In the genomic region with DNA sequence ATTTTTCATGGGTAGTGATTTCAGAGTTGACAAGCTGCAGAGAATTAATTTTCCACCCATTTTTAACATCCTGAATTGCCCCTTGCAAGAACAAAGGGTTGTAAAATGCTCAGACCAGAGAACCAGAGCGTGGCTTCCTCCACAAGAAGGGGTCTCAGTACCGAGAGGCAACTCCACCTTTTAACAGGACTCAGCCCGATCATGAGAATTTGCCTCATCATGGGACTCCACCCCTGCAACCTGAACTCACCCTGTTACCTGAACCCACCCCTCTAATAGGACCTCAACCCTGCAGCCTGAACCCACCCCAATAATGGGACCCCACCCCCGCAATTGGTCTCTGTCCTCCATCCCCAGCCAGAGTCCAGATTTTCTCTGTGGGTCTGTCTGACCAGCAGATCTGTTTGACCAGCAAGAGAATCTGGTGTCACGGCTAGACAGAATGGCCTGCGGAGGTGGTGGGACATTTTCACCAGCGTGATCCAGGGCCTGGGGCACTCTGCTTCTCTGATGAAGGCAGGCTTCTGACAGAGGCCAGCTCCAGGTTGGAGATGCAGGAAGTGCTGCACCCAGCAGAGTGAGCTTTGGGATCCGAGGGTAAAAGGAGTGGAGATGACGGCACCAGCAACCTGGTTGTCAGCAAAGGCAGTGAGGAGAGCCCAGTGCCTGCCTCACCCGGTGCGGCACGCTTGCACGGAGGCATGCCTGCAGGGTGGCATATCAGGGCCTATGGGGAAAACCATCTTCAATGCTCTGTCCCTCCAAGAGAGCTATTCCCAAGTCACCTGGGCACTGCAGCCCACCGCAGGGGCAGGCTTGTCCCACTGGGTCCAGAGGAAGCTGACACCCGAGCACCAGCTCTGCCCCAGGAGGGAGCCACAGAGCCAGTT, we compare ENCODE assay signal across 24 cellular contexts.
DNase-seq lines count a peak whose midpoint lies in the region; ATAC-seq, FAIRE-seq and TF ChIP-seq lines count a peak whose summit lies in the region.
"Had no signal": no experiment of that assay in that cellular context is flagged by ENCODE, and none has a peak within 500 bp of the region (broad histone marks: within the 10 kb centered on the region; RNA-seq: fewer than 3 reads in every experiment).

No MANE protein-coding gene starts in this region.

- no peak overlapping the region for H3K56ac ChIP-seq in H1 (replicated peaks; ENCODE audit: insufficient read length, low read depth, low read length)

- H3K23ac ChIP-seq in H1 (ENCODE audit: insufficient read length) (no peak overlapping the region), neuronal stem cell (ENCODE audit: low read depth, low read length, poor library complexity) (peak overlapping the region; percentile 59)

- no peak overlapping the region for H3K4me3 ChIP-seq in H1 (ENCODE audit: extremely low read depth in 1 of 4, insufficient read depth in 2 of 4, low read depth in 3 of 4, low read length in 4 of 4)
- peak overlapping the region in 1 of 2 donors; percentile 40 for H3K4me3 ChIP-seq in neuronal stem cell (ENCODE audit: low read length in 2 of 2)
- no peak overlapping the region for H3K4me3 ChIP-seq in stomach
- H3K4me3 ChIP-seq in upper lobe of right lung, result no peak overlapping the region
- H3K4me3 ChIP-seq: MG63 had no signal

- H2BK5ac ChIP-seq in H1 (ENCODE audit: low read depth, low read length) (no peak overlapping the region), neuronal stem cell (ENCODE audit: low read length) (no peak overlapping the region)

- H3K4me2 ChIP-seq in H1 (ENCODE audit: insufficient read depth in 1 of 2, low read depth in 2 of 2, low read length in 2 of 2) (no peak overlapping the region), neuronal stem cell (ENCODE audit: insufficient read depth, low read length, poor library complexity, severe bottlenecking) (no peak overlapping the region)

- WGBS in H1 (ENCODE audit: extremely low coverage in 1 of 2, insufficient coverage in 1 of 2, insufficient read length in 1 of 2, insufficient replicate concordance in 2 of 2, low coverage in 1 of 2, low lambda C conversion rate in 2 of 2, missing lambda C conversion rate in 1 of 2), 2 experiments, result 95% methylated on average over 15 of the region's 15 CpGs; no CpG with 5 or more reads in 1 of the 2 experiments
- WGBS in neuronal stem cell (ENCODE audit: extremely low coverage in 2 of 2, insufficient read length in 2 of 2, insufficient replicate concordance in 1 of 2), 2 donors, result no CpG with 5 or more reads among the region's 15 CpGs
- 70 to 78% (median 75%) methylated on average over 11 to 15 of the region's 15 CpGs for WGBS in stomach, 5 donors

- no peak for FAIRE-seq in H1 (lab: Jason Lieb, UNC)
- FAIRE-seq: GM12892, GM18507 had no signal

- H4K91ac ChIP-seq in H1 (replicated peaks; ENCODE audit: insufficient read length, low read length) (peak overlapping the region; percentile 9), neuronal stem cell (ENCODE audit: low read depth, low read length, poor library complexity) (no peak overlapping the region)

- H3K4me1 ChIP-seq in H1 (replicated peaks in 1 of 4; ENCODE audit: control insufficient read depth in 3 of 4, insufficient read depth in 4 of 4, low read length in 3 of 4), result peaks cover 0 to 2% (median 0%) of the 10 kb centered on the region in 4 experiments; a peak in 1 of 7 replicates
- peaks cover 0 to 11% of the 10 kb centered on the region in 2 donors for H3K4me1 ChIP-seq in neuronal stem cell (ENCODE audit: control insufficient read depth in 2 of 2, insufficient read depth in 1 of 2, low read depth in 1 of 2, low read length in 2 of 2)
- H3K4me1 ChIP-seq in stomach, result peaks cover 0 to 6% (median 0%) of the 10 kb centered on the region in 4 donors
- no peaks in the 10 kb centered on the region for H3K4me1 ChIP-seq in upper lobe of right lung

- H2BK12ac ChIP-seq in H1 (ENCODE audit: low read depth, low read length) (no peak overlapping the region), neuronal stem cell (ENCODE audit: low read length) (no peak overlapping the region)

- H3K79me1 ChIP-seq in H1 (ENCODE audit: low read depth, low read length) (peaks cover 1% of the 10 kb centered on the region; the same call in 1 of the 2 replicates), neuronal stem cell (ENCODE audit: low read depth, low read length) (no peaks in the 10 kb centered on the region)

- H3K9ac ChIP-seq in H1 (replicated peaks in 1 of 4; ENCODE audit: extremely low read depth in 1 of 4, low read depth in 3 of 4, low read length in 3 of 4), result no peak overlapping the region
- H3K9ac ChIP-seq in neuronal stem cell (ENCODE audit: low read depth, low read length, poor library complexity), result peak overlapping the region; percentile 12

- POLR2A ChIA-PET in H1 (lab: Charles Lee; ENCODE audit: partially characterized antibody), result no interaction called here

- H2AFZ ChIP-seq in H1 (ENCODE audit: low read length) (no peak overlapping the region), neuronal stem cell (ENCODE audit: low read length) (no peak overlapping the region)

- TF ChIP-seq RAD21 in H1 (IDR thresholded peaks at IDR 0.05 in 1 of 2, conservative IDR thresholded peaks at IDR 0.05 in 1 of 2; ENCODE audit: low read depth in 2 of 2, low read length in 2 of 2), result no peak

- H3K27me3 ChIP-seq in H1 (replicated peaks in 1 of 4; ENCODE audit: control insufficient read depth in 3 of 4, extremely low read depth in 1 of 4, insufficient read depth in 3 of 4, low read length in 3 of 4) (peaks cover 0 to 3% (median 0%) of the 10 kb centered on the region in 4 experiments; a peak in 1 of 7 replicates), neuronal stem cell (ENCODE audit: control insufficient read depth in 3 of 3, insufficient read depth in 3 of 3, low read depth in 1 of 3, low read length in 3 of 3) (no peaks in the 10 kb centered on the region), stomach (peaks cover 0 to 38% (median 5%) of the 10 kb centered on the region in 3 donors), upper lobe of right lung (peaks cover 9% of the 10 kb centered on the region)
- H3K27me3 ChIP-seq: MG63 had no signal

- TF ChIP-seq CTCF in H1 (IDR thresholded peaks at IDR 0.05; ENCODE audit: control extremely low read depth in 1 of 3, insufficient read depth in 1 of 3, low read depth in 1 of 3, low read length in 3 of 3) (no peak), stomach (IDR thresholded peaks at IDR 0.05) (no peak), upper lobe of right lung (IDR thresholded peaks at IDR 0.05) (no peak)

- H2BK120ac ChIP-seq in H1 (replicated peaks; ENCODE audit: low read depth, low read length), result no peak overlapping the region
- H2BK120ac ChIP-seq in neuronal stem cell (ENCODE audit: low read depth, low read length), result no peak overlapping the region

- H3K9me3 ChIP-seq in H1 (ENCODE audit: insufficient read depth in 2 of 2, low read depth in 1 of 2, low read length in 1 of 2) (peaks cover 0 to 9% of the 10 kb centered on the region in 2 experiments; a peak in 1 of 4 replicates), neuronal stem cell (replicated peaks in 1 of 2; ENCODE audit: control insufficient read depth in 2 of 2, insufficient read depth in 1 of 2, low read depth in 1 of 2, low read length in 2 of 2) (peaks cover 7 to 8% of the 10 kb centered on the region in 2 donors), stomach (no peaks in the 10 kb centered on the region), upper lobe of right lung (no peaks in the 10 kb centered on the region)
- H3K9me3 ChIP-seq: MG63 had no signal

- no peak for ATAC-seq in upper lobe of right lung
- no peak for ATAC-seq in Right ventricle myocardium superior (ENCODE audit: poor library complexity)
- ATAC-seq in HG03175 (IDR thresholded peaks at IDR 0.05; ENCODE audit: unreplicated experiment), result no peak
- ATAC-seq: PC-3 had no signal

- no peaks in the 10 kb centered on the region for H3K79me2 ChIP-seq in H1 (ENCODE audit: control insufficient read depth in 1 of 2, insufficient read depth in 2 of 2, low read length in 2 of 2)

- intact Hi-C loops in stomach (cut with DNase I; ENCODE audit: low total_unique reads), result no loop called here
- intact Hi-C loops in upper lobe of right lung (cut with DNase I), result no loop called here
- intact Hi-C loops in Right ventricle myocardium superior (cut with DNase I), result no loop called here

- CTCF ChIA-PET in H1 (lab: Charles Lee; ENCODE audit: partially characterized antibody), result interaction anchor here (1.3 to 1.8 kb wide), 3 partner anchors 12 to 91 kb away, joined by 3 to 8 read pairs (median 4); no protein-coding TSS in a partner anchor

- TF ChIP-seq POLR2A in H1 (IDR thresholded peaks at IDR 0.05; ENCODE audit: control extremely low read depth in 1 of 2, low read depth in 2 of 2, low read length in 2 of 2) (no peak), stomach (IDR thresholded peaks at IDR 0.05) (no peak)

- H2BK15ac ChIP-seq in H1 (ENCODE audit: low read length), result no peak overlapping the region
- H2BK15ac ChIP-seq in neuronal stem cell (ENCODE audit: low read length), result no peak overlapping the region

- H3K14ac ChIP-seq in H1 (ENCODE audit: insufficient read length), result no peak overlapping the region
- H3K14ac ChIP-seq in neuronal stem cell (ENCODE audit: low read length), result no peak overlapping the region

- H3K18ac ChIP-seq in H1 (ENCODE audit: extremely low read depth, low read length) (peak overlapping the region; percentile 48; the same call in 1 of the 2 replicates), neuronal stem cell (ENCODE audit: low read length) (peak overlapping the region; percentile 80)

- H2AK5ac ChIP-seq in H1 (ENCODE audit: low read depth, low read length) (no peak overlapping the region), neuronal stem cell (ENCODE audit: low read depth, low read length) (no peak overlapping the region)

- H3K36me3 ChIP-seq in H1 (ENCODE audit: control insufficient read depth in 2 of 4, insufficient read depth in 4 of 4, low read length in 3 of 4) (no peaks in the 10 kb centered on the region), neuronal stem cell (replicated peaks in 1 of 2; ENCODE audit: control insufficient read depth in 2 of 2, insufficient read depth in 2 of 2, low read length in 2 of 2) (peaks cover 0 to 1% of the 10 kb centered on the region in 2 donors), stomach (no peaks in the 10 kb centered on the region), upper lobe of right lung (no peaks in the 10 kb centered on the region)
- H3K36me3 ChIP-seq: MG63 had no signal

- H4K20me1 ChIP-seq in H1 (replicated peaks in 1 of 2; ENCODE audit: control insufficient read depth in 1 of 2, insufficient read depth in 2 of 2, low read length in 2 of 2), result peaks cover 0 to 5% of the 10 kb centered on the region in 2 experiments

- H3K23me2 ChIP-seq in H1 (ENCODE audit: low read depth, low read length), result no peaks in the 10 kb centered on the region

- H4K8ac ChIP-seq in H1 (ENCODE audit: extremely low read depth, insufficient read depth, low read length), result no peak overlapping the region
- no peak overlapping the region for H4K8ac ChIP-seq in neuronal stem cell (ENCODE audit: low read depth, low read length)

- no peak for TF ChIP-seq EP300 in H1 (IDR thresholded peaks at IDR 0.05; ENCODE audit: borderline replicate concordance in 1 of 2, low read depth in 2 of 2, low read length in 2 of 2)
- TF ChIP-seq EP300 in stomach (IDR thresholded peaks at IDR 0.05), result no peak

- H3K4ac ChIP-seq in H1 (replicated peaks; ENCODE audit: insufficient read length, low read depth, low read length) (no peak overlapping the region), neuronal stem cell (ENCODE audit: low read length) (no peak overlapping the region)

- DNase-seq in ELF-1 (ENCODE audit: low read depth, low spot score) (peak; percentile 12), H1 (ENCODE audit: low read depth in 1 of 2, low spot score in 2 of 2) (peak in 1 of 2 experiments; percentile 43), neuronal stem cell (ENCODE audit: low spot score) (no peak), stomach (peak; percentile 8), upper lobe of right lung (no peak), Right ventricle myocardium superior (no peak)
- DNase-seq: C1 segment of cervical spinal cord; CD8-positive, alpha-beta memory T cell; DMS53; EL; GOT3; HFFc6; Kasumi-1; MG63; NCI-H1092; NCI-H1436 treated with DMSO at 0.1 percent for 48 hours; NCI-H2029; NCI-H2171; NCI-H526; PC-3 had no signal

- H3K27ac ChIP-seq in H1 (ENCODE audit: low read depth, low read length) (no peak overlapping the region), neuronal stem cell (replicated peaks; ENCODE audit: low read length) (no peak overlapping the region), stomach (no peak overlapping the region), upper lobe of right lung (no peak overlapping the region)
- H3K27ac ChIP-seq: RWPE1 had no signal

- H4K5ac ChIP-seq in H1 (ENCODE audit: insufficient read length, low read depth, low read length), result no peak overlapping the region

- H2BK20ac ChIP-seq in H1 (ENCODE audit: low read length), result no peak overlapping the region

Comparison
In these comparisons a context has a peak if more than half of its experiments do, and no peak if none do; other contexts are left out.
1. DNase-seq: peak in ELF-1 (single experiment) and stomach (single experiment); none in neuronal stem cell (single experiment), upper lobe of right lung (single experiment) and Right ventricle myocardium superior (single experiment).